Comparison of ENCODE assay signal across 11 cellular contexts in the genomic region with DNA sequence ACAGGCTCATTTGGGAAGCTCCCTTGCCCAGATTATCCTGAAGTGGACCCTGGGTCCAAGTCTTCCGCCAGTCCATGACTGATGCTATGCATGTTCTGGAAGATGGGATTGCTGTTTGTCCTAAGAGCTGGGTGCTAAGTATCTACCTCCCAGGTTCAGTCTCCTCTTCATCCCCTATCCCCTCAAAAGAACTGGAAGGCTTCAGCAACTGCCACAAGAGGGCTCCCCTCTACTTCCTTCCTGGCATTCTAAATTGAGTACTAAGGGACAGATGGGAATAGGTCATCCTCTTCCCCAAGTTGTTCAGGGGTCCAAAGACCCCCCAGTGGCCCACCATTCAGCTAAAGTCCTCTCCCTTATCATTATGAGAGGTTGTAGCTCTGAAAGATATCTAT. TPM values are rescaled to one million over a fixed set of nuclear protein-coding genes. Genes with fewer than 3 reads are reported as not detected.
DNase-seq lines count a peak whose midpoint lies in the region; ATAC-seq, FAIRE-seq and TF ChIP-seq lines count a peak whose summit lies in the region.
"Had no signal": no experiment of that assay in that cellular context is flagged by ENCODE, and none has a peak within 500 bp of the region (broad histone marks: within the 10 kb centered on the region; RNA-seq: fewer than 3 reads in every experiment).

No MANE protein-coding gene starts in this region.

- no peaks in the 10 kb centered on the region for H3K9me3 Mint-ChIP-seq in stimulated activated naive CD8-positive, alpha-beta T cell treated with anti-CD3 and anti-CD28 coated beads, Interleukin-15, Interleukin-2, amounts not matched to agents 100 ng/mL and 50 ng/mL, for 24 hours
- H3K9me3 Mint-ChIP-seq in stimulated activated naive CD8-positive, alpha-beta T cell treated with anti-CD3 and anti-CD28 coated beads, Interleukin-15, amount 100 ng/mL, for 72 hours, result no peaks in the 10 kb centered on the region

- peak overlapping the region; percentile 54 for H3K27ac Mint-ChIP-seq in stimulated activated naive CD8-positive, alpha-beta T cell treated with anti-CD3 and anti-CD28 coated beads, Interleukin-15, Interleukin-2, amounts not matched to agents 100 ng/mL and 50 ng/mL, for 24 hours
- H3K27ac Mint-ChIP-seq in stimulated activated naive CD8-positive, alpha-beta T cell treated with anti-CD3 and anti-CD28 coated beads, Interleukin-15, amount 100 ng/mL, for 72 hours, result no peak overlapping the region

- peaks cover 45% of the 10 kb centered on the region for H3K36me3 Mint-ChIP-seq in stimulated activated naive CD8-positive, alpha-beta T cell treated with anti-CD3 and anti-CD28 coated beads, Interleukin-15, Interleukin-2, amounts not matched to agents 100 ng/mL and 50 ng/mL, for 24 hours (ENCODE audit: low read depth)

- H3K4me1 Mint-ChIP-seq in stimulated activated naive CD8-positive, alpha-beta T cell treated with anti-CD3 and anti-CD28 coated beads, Interleukin-15, Interleukin-2, amounts not matched to agents 100 ng/mL and 50 ng/mL, for 24 hours (ENCODE audit: low read depth), result peaks cover 28% of the 10 kb centered on the region
- H3K4me1 Mint-ChIP-seq in stimulated activated naive CD8-positive, alpha-beta T cell treated with anti-CD3 and anti-CD28 coated beads, Interleukin-15, amount 100 ng/mL, for 72 hours, result peaks cover 34% of the 10 kb centered on the region

- no peak for FAIRE-seq in RCC 7860 (lab: Jason Lieb, UNC)
- FAIRE-seq: endometrium had no signal

- TF ChIP-seq CTCF in fibroblast of mammary gland (conservative IDR thresholded peaks at IDR 0.05; ENCODE audit: control insufficient read depth, insufficient read depth, low read depth, low read length) (peak; percentile 21), upper lobe of right lung (IDR thresholded peaks at IDR 0.05) (peak; percentile 13)

- intact Hi-C loops in upper lobe of right lung (cut with DNase I), result no loop called here

- no peaks in the 10 kb centered on the region for H3K27me3 ChIP-seq in upper lobe of right lung

- no peaks in the 10 kb centered on the region for H3K9me3 ChIP-seq in upper lobe of right lung

- no peak for ATAC-seq in stimulated activated naive CD8-positive, alpha-beta T cell treated with anti-CD3 and anti-CD28 coated beads, Interleukin-15, amount 100 ng/mL, for 72 hours
- ATAC-seq in upper lobe of right lung, result no peak
- no peak for ATAC-seq in HG03520 (IDR thresholded peaks at IDR 0.05; ENCODE audit: unreplicated experiment)

- H3K4me3 ChIP-seq in fibroblast of mammary gland (ENCODE audit: control insufficient read depth, low read depth, low read length) (no peak overlapping the region), upper lobe of right lung (no peak overlapping the region)

- H3K4me1 ChIP-seq in upper lobe of right lung, result no peaks in the 10 kb centered on the region

- peak overlapping the region; percentile 2 for H3K27ac ChIP-seq in upper lobe of right lung

- no peaks in the 10 kb centered on the region for H3K27me3 Mint-ChIP-seq in stimulated activated naive CD8-positive, alpha-beta T cell treated with anti-CD3 and anti-CD28 coated beads, Interleukin-15, Interleukin-2, amounts not matched to agents 100 ng/mL and 50 ng/mL, for 24 hours
- no peaks in the 10 kb centered on the region for H3K27me3 Mint-ChIP-seq in stimulated activated naive CD8-positive, alpha-beta T cell treated with anti-CD3 and anti-CD28 coated beads, Interleukin-15, amount 100 ng/mL, for 72 hours

- H3K4me3 Mint-ChIP-seq in stimulated activated naive CD8-positive, alpha-beta T cell treated with anti-CD3 and anti-CD28 coated beads, Interleukin-15, Interleukin-2, amounts not matched to agents 100 ng/mL and 50 ng/mL, for 24 hours, result no peak overlapping the region
- H3K4me3 Mint-ChIP-seq in stimulated activated naive CD8-positive, alpha-beta T cell treated with anti-CD3 and anti-CD28 coated beads, Interleukin-15, amount 100 ng/mL, for 72 hours, result no peak overlapping the region

- peaks cover 77% of the 10 kb centered on the region for H3K36me3 ChIP-seq in upper lobe of right lung

- no peak for DNase-seq in stimulated activated naive CD8-positive, alpha-beta T cell treated with anti-CD3 and anti-CD28 coated beads, Interleukin-15, amount 100 ng/mL, for 72 hours
- DNase-seq in OCI-M1 (lab: John Stamatoyannopoulos, UW) (peak; percentile 23), fibroblast of mammary gland (ENCODE audit: low read depth) (no peak), upper lobe of right lung (no peak), GOT3 (lab: John Stamatoyannopoulos, UW) (no peak), RCC 7860 (ENCODE audit: low spot score) (no peak)
- DNase-seq: NCI-H446 had no signal

RNA-seq across cellular contexts. Expression of a gene that starts 9.0 kb away (rescaled TPM):
- 19.5 TPM for total RNA-seq in upper lobe of right lung

RNA-seq across cellular contexts. Expression of a gene that starts 23.0 kb away (rescaled TPM):
- 146 TPM for total RNA-seq in upper lobe of right lung

RNA-seq across cellular contexts. Expression of a gene that starts 37.2 kb away (rescaled TPM):
- 1.2 TPM for total RNA-seq in upper lobe of right lung

RNA-seq across cellular contexts. Expression of a gene that starts 43.8 kb away (rescaled TPM):
- total RNA-seq in upper lobe of right lung, result not detected
- total RNA-seq: activated CD8-positive, alpha-beta memory T cell treated with anti-CD3 and anti-CD28 coated beads for 36 hours had no signal
